In the genomic region with DNA sequence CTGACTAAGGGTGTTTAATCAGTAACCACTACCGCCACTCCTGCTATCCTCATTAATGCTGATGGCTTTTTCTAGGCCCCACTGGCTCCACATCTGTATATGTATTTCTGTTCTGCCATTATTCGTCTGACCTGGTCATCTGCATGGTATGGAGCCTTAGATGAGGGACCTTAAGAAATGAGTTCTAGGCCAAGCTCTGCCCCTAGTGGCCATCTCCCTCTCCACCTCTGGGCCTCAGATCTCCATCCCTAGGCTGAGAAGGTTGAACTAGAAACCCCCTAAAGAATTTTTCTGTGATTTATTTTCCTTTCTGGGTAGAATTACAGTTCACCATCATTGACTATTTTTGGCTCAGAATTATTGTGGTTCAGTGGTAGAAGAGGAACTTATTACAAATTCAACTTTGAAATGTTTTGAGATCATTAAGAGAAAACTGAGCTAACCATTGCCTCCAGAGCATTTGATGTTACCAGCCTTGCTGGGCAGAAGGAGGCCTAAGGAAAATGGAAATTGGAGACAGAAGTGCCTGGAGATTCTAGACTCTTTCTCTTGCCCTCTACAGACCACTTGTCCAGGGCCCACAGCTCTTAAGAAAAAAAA, we compare ENCODE assay signal across 11 cellular contexts.
A peak's percentile ranks its signal among the peaks of the same experiment; 100 is the strongest.
DNase-seq lines count a peak whose midpoint lies in the region; ATAC-seq and TF ChIP-seq lines count a peak whose summit lies in the region.
"Had no signal": no experiment of that assay in that cellular context is flagged by ENCODE, and none has a peak within 500 bp of the region (broad histone marks: within the 10 kb centered on the region; RNA-seq: fewer than 3 reads in every experiment).

No MANE protein-coding gene starts in this region.

- H3K4me1 Mint-ChIP-seq in progenitor cell of endocrine pancreas (ENCODE audit: low read depth) (peaks cover 2% of the 10 kb centered on the region), T-helper 17 cell (no peaks in the 10 kb centered on the region)

- DNase-seq in DMS 273 (lab: John Stamatoyannopoulos, UW; ENCODE audit: unreplicated experiment) = peak; percentile 14
- no peak for DNase-seq in DMS 273 treated with DMSO at 0.1 percent for 48 hours (lab: John Stamatoyannopoulos, UW)
- no peak for DNase-seq in LNCaP clone FGC (ENCODE audit: low read depth)
- peak; percentile 17 for DNase-seq in dermis blood vessel endothelial cell
- no peak for DNase-seq in progenitor cell of endocrine pancreas (ENCODE audit: low spot score, unreplicated experiment)
- DNase-seq in activated CD4-positive, alpha-beta T cell treated with anti-CD3 and anti-CD28 coated beads for 48 hours = no peak
- no peak for DNase-seq in T-helper 17 cell
- DNase-seq: 8988T, left lung had no signal

- H3K36me3 Mint-ChIP-seq in progenitor cell of endocrine pancreas (ENCODE audit: insufficient read depth) = no peaks in the 10 kb centered on the region
- peaks cover 2% of the 10 kb centered on the region for H3K36me3 Mint-ChIP-seq in T-helper 17 cell (ENCODE audit: low read depth)

- H3K27me3 Mint-ChIP-seq in progenitor cell of endocrine pancreas (peaks cover 10% of the 10 kb centered on the region), T-helper 17 cell (peaks cover 54% of the 10 kb centered on the region)

- no peak overlapping the region for H3K4me3 Mint-ChIP-seq in progenitor cell of endocrine pancreas (ENCODE audit: low read depth)
- no peak overlapping the region for H3K4me3 Mint-ChIP-seq in T-helper 17 cell
- H3K4me3 Mint-ChIP-seq: stimulated activated naive CD8-positive, alpha-beta T cell treated with anti-CD3 and anti-CD28 coated beads, Interleukin-15, Interleukin-2, amounts not matched to agents 100 ng/mL and 50 ng/mL, for 24 hours had no signal

- H3K9me3 Mint-ChIP-seq in progenitor cell of endocrine pancreas (ENCODE audit: low read depth) = peaks cover 5% of the 10 kb centered on the region
- H3K9me3 Mint-ChIP-seq: stimulated activated naive CD8-positive, alpha-beta T cell treated with anti-CD3 and anti-CD28 coated beads, Interleukin-15, Interleukin-2, amounts not matched to agents 100 ng/mL and 50 ng/mL, for 24 hours had no signal

- ATAC-seq in T-helper 17 cell (no peak), GM19452 (IDR thresholded peaks at IDR 0.05; ENCODE audit: unreplicated experiment) (no peak)
- ATAC-seq: left lung had no signal

- H3K4me3 ChIP-seq in LNCaP clone FGC (ENCODE audit: low read depth, low read length) = no peak overlapping the region
- H3K4me3 ChIP-seq: left lung had no signal

- H3K27ac Mint-ChIP-seq in progenitor cell of endocrine pancreas = no peak overlapping the region
- no peak overlapping the region for H3K27ac Mint-ChIP-seq in T-helper 17 cell
- H3K27ac Mint-ChIP-seq: stimulated activated naive CD8-positive, alpha-beta T cell treated with anti-CD3 and anti-CD28 coated beads, Interleukin-15, Interleukin-2, amounts not matched to agents 100 ng/mL and 50 ng/mL, for 24 hours had no signal

- TF ChIP-seq CTCF in LNCaP clone FGC (IDR thresholded peaks at IDR 0.05; ENCODE audit: control insufficient read depth, extremely low read depth, insufficient read depth) = peak; percentile 39
- TF ChIP-seq CTCF in progenitor cell of endocrine pancreas (IDR thresholded peaks at IDR 0.05; ENCODE audit: unreplicated experiment) = peak; percentile 36

- H3K9me3 ChIP-seq in T-helper 17 cell (ENCODE audit: control insufficient read depth, low read length, poor library complexity, severe bottlenecking) = no peaks in the 10 kb centered on the region
- H3K9me3 ChIP-seq: left lung had no signal

Comparison
In these comparisons a context has a peak if more than half of its experiments do, and no peak if none do; other contexts are left out.
1. DNase-seq: peak in DMS 273 (single experiment) and dermis blood vessel endothelial cell (single experiment); none in DMS 273 treated with DMSO at 0.1 percent for 48 hours (single experiment), LNCaP clone FGC (single experiment), progenitor cell of endocrine pancreas (single experiment), activated CD4-positive, alpha-beta T cell treated with anti-CD3 and anti-CD28 coated beads for 48 hours (single experiment) and T-helper 17 cell (0 of 3).